35 cellular contexts compared by ENCODE assay signal in genomic region chr3:86464180-86464579, GRCh38.
"Had no signal": no experiment of that assay in that cellular context is flagged by ENCODE, and none has a peak within 500 bp of the region (broad histone marks: within the 10 kb centered on the region; RNA-seq: fewer than 3 reads in every experiment).

No MANE protein-coding gene starts in this region.

- H3K9me3 ChIP-seq: MG63 had no signal

- H3K9ac ChIP-seq: KMS-11 had no signal

- H3K4me3 ChIP-seq: MG63 had no signal

- H3K27me3 ChIP-seq: MG63 had no signal

- H3K36me3 ChIP-seq: MG63 had no signal

- H3K4me2 ChIP-seq: KMS-11 had no signal

- DNase-seq: Karpas-422, Kasumi-1, MG63, MM.1S, MV-4-11, NCI-H1048, NCI-H1092, NCI-H1092 treated with DMSO at 0.1 percent for 48 hours, NCI-H1105, NCI-H1105 treated with DMSO at 0.1 percent for 48 hours, NCI-H1417, NCI-H1417 treated with DMSO at 0.1 percent for 48 hours, NCI-H1436, NCI-H1436 treated with DMSO at 0.1 percent for 48 hours, NCI-H146, NCI-H1694, NCI-H1694 treated with DMSO at 0.1 percent for 48 hours, NCI-H187, NCI-H187 treated with DMSO at 0.1 percent for 48 hours, NCI-H1930, NCI-H2029, NCI-H2029 treated with DMSO at 0.1 percent for 48 hours, NCI-H2081, NCI-H2081 treated with DMSO at 0.1 percent for 48 hours, NCI-H2107, NCI-H2171, NCI-H2227 treated with DMSO at 0.1 percent for 48 hours, NCI-H226, NCI-H345, NCI-H446, NCI-H446 treated with DMSO at 0.1 percent for 48 hours, NCI-H510A, NCI-H510A treated with DMSO at 0.1 percent for 48 hours, NCI-H524 had no signal

- H3K27ac ChIP-seq: KMS-11 had no signal
